ENCODE assay signal across 1 cellular context in the genomic region with DNA sequence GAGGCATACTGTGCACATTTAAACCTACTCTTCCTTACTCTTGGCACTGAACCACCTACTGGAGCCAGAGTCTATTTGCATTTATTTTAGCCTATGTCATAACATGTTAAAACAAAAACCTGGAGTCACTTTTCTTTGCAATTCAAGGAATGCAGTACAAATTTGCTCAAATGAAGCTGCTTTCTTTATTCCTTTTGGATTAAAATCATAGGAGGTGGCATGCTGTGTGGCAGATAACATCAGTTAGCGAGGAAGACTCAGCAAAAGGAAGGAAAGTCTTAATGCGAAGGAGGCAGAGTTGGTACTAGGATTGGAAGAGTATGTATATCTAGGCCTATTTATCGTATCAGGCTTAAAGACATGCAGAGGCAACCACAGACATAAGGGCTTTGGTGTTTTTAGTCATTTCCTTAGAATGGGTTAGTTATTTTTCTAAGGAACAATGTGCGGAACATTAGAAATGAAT.
TF ChIP-seq lines count a peak whose summit lies in the region.

No MANE protein-coding gene starts in this region.

TF ChIP-seq in SK-N-SH, 30 proteins besides CTCF, POLR2A, EP300 and RAD21 (continued from another document):
- TF ChIP-seq, protein P1, sequence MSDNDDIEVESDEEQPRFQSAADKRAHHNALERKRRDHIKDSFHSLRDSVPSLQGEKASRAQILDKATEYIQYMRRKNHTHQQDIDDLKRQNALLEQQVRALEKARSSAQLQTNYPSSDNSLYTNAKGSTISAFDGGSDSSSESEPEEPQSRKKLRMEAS (IDR thresholded peaks at IDR 0.05; ENCODE audit: low read depth), result 0 out of 2 replicates have a peak, but pooled peaks have one; percentile 6
- TF ChIP-seq SMC3 (IDR thresholded peaks at IDR 0.05; ENCODE audit: low read depth, low read length) (no peak), FOXM1 (IDR thresholded peaks at IDR 0.05; ENCODE audit: low read depth) (no peak), TEAD4 (IDR thresholded peaks at IDR 0.05; ENCODE audit: borderline replicate concordance, insufficient read depth) (peak; percentile 19; the same call in 1 of the 2 replicates)
